Comparison of ENCODE assay signal across 23 cellular contexts in the genomic region with DNA sequence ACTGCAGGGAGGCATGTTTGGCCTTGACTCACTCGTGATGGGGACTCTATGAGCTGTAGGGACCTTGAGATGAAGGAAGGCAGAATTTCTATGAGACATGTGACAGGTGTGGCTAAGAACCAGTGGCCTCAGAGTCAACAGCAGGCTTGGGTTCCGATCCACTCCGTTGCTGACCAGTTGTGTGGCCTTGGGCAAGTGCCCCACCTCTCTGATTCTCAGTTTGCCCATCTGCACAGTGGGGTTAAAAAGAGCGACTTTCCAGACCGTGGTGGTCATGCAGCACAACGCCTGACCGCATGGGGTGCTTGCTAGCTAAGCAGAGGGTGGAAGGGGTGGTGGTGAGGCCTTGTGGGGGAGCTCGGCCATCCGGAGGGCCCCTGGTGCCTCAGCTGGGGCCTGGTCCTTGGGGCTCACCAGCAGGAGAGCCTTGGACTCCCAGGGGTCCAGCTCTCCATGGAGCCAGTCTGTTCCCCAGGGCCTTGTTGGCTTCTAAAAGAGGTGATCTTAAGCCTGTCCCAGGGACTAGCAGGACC. TPM values are rescaled to one million over a fixed set of nuclear protein-coding genes. Genes with fewer than 3 reads are reported as not detected.
"Had no signal": no experiment of that assay in that cellular context is flagged by ENCODE, and none has a peak within 500 bp of the region (broad histone marks: within the 10 kb centered on the region; RNA-seq: fewer than 3 reads in every experiment).

No MANE protein-coding gene starts in this region.

- H3K27me3 Mint-ChIP-seq: activated naive CD4-positive, alpha-beta T cell treated with anti-CD3 and anti-CD28 coated beads, Interleukin-2, amount 50 U/mL, for 24 hours; activated T-helper 17 cell treated with anti-CD3 and anti-CD28 coated beads, Interleukin-2, amount 50 U/mL, for 72 hours had no signal

- H3K27me3 ChIP-seq: breast epithelium, Peyer's patch had no signal

- H3K9me3 ChIP-seq: breast epithelium, Peyer's patch had no signal

- H3K27ac Mint-ChIP-seq: activated naive CD4-positive, alpha-beta T cell treated with anti-CD3 and anti-CD28 coated beads, Interleukin-2, amount 50 U/mL, for 24 hours; activated T-helper 17 cell treated with anti-CD3 and anti-CD28 coated beads, Interleukin-2, amount 50 U/mL, for 72 hours; T-helper 1 cell treated with Interleukin-12 subunit alpha and Interleukin-12 subunit beta and Interleukin-4 antibody, amounts not matched to agents 30 μg/mL and 1 μg/mL, for 36 hours; WTC11 had no signal

- ATAC-seq: WTC11 had no signal

- H3K36me3 ChIP-seq: breast epithelium, Peyer's patch had no signal

- H3K27ac ChIP-seq: breast epithelium, Peyer's patch, RWPE1 had no signal

- H3K4me3 Mint-ChIP-seq: activated naive CD4-positive, alpha-beta T cell treated with anti-CD3 and anti-CD28 coated beads, Interleukin-2, amount 50 U/mL, for 24 hours; activated T-helper 17 cell treated with anti-CD3 and anti-CD28 coated beads, Interleukin-2, amount 50 U/mL, for 72 hours; T-helper 1 cell treated with Interleukin-12 subunit alpha and Interleukin-12 subunit beta and Interleukin-4 antibody, amounts not matched to agents 30 μg/mL and 1 μg/mL, for 36 hours; WTC11 had no signal

- H3K4me1 ChIP-seq: breast epithelium, Peyer's patch had no signal

- H3K9me3 Mint-ChIP-seq: activated naive CD4-positive, alpha-beta T cell treated with anti-CD3 and anti-CD28 coated beads, Interleukin-2, amount 50 U/mL, for 24 hours; activated T-helper 17 cell treated with anti-CD3 and anti-CD28 coated beads, Interleukin-2, amount 50 U/mL, for 72 hours; T-helper 1 cell treated with Interleukin-12 subunit alpha and Interleukin-12 subunit beta and Interleukin-4 antibody, amounts not matched to agents 30 μg/mL and 1 μg/mL, for 36 hours; WTC11 had no signal

- H3K4me1 Mint-ChIP-seq: activated naive CD4-positive, alpha-beta T cell treated with anti-CD3 and anti-CD28 coated beads, Interleukin-2, amount 50 U/mL, for 24 hours; activated T-helper 17 cell treated with anti-CD3 and anti-CD28 coated beads, Interleukin-2, amount 50 U/mL, for 72 hours; WTC11 had no signal

- DNase-seq: activated CD4-positive, alpha-beta T cell treated with anti-CD3 and anti-CD28 coated beads for 48 hours; activated CD4-positive, alpha-beta T cell treated with anti-CD3 and anti-CD28 coated beads, Interleukin-2, amount 50 U/mL, for 4 hours; activated CD4-positive, CD25-positive, alpha-beta regulatory T cell treated with anti-CD3 and anti-CD28 coated beads, Interleukin-2, amount 50 U/mL, for 72 hours; activated T-cell treated with anti-CD3 and anti-CD28 coated beads for 4 hours; activated T-cell treated with anti-CD3 and anti-CD28 coated beads, Interleukin-2, amount 50 U/mL, for 48 hours; caudate nucleus; Karpas-422; NCI-H1105 treated with DMSO at 0.1 percent for 48 hours; NCI-H1436 treated with DMSO at 0.1 percent for 48 hours; NCI-H187; NCI-H2081; NCI-H446; NCI-H524; SHP77 treated with DMSO at 0.1 percent for 48 hours; T-helper 9 cell had no signal

- H3K36me3 Mint-ChIP-seq: activated naive CD4-positive, alpha-beta T cell treated with anti-CD3 and anti-CD28 coated beads, Interleukin-2, amount 50 U/mL, for 24 hours; WTC11 had no signal

- H3K4me3 ChIP-seq: breast epithelium, Peyer's patch had no signal

RNA-seq across cellular contexts. Expression of a gene that starts 18.5 kb away (rescaled TPM):
- total RNA-seq: SK-MEL-5 had no signal
